ENCODE assay signal across 9 cellular contexts in the genomic region with DNA sequence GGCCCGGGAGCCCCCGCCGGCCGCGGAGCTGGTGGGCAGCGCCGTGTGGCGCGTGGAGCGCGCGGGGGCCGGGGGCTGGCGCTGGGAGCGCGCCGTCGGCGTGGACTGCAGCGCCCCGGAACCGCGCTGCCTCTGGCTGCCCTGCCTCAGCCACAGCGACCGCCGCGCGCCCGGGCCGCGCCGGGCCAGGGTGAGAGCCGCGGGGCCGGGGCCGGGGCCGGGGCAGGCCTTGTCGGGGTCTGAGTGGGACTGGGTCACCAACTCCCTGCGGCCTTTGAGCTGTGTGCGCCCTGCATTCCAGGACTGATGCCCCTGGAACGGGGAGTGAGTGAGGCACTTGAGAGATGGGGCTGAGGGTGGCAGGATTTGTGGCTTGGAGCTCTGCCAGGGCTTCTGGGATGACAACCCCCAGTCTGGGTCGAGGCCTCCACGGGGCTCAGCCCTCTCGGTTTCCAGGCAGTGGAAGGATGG. TPM values are rescaled to one million over a fixed set of nuclear protein-coding genes. Genes with fewer than 3 reads are reported as not detected.
DNase-seq lines count a peak whose midpoint lies in the region; ATAC-seq and FAIRE-seq lines count a peak whose summit lies in the region.
"Had no signal": no experiment of that assay in that cellular context is flagged by ENCODE, and none has a peak within 500 bp of the region (broad histone marks: within the 10 kb centered on the region; RNA-seq: fewer than 3 reads in every experiment).

No MANE protein-coding gene starts in this region.

- POLR2A ChIA-PET in naive thymus-derived CD8-positive, alpha-beta T cell (lab: Charles Lee), result no interaction called here

- H3K27ac ChIP-seq in rectal smooth muscle tissue (ENCODE audit: low read depth, low read length), result peak overlapping the region; percentile 69

- H3K27me3 Mint-ChIP-seq in naive thymus-derived CD8-positive, alpha-beta T cell, result peaks cover 26 to 72% (median 38%) of the 10 kb centered on the region in 5 donors

- peak overlapping the region; percentile 50 for H3K4me3 ChIP-seq in rectal smooth muscle tissue (ENCODE audit: low read length)

- no peak for ATAC-seq in GM18870 (IDR thresholded peaks at IDR 0.05; ENCODE audit: unreplicated experiment)
- no peak for ATAC-seq in naive thymus-derived CD8-positive, alpha-beta T cell

- DNase-seq in ELR (ENCODE audit: low read depth) (peak; percentile 62), RCC 7860 (ENCODE audit: low spot score) (peak; percentile 78), fibroblast of gingiva (ENCODE audit: low read depth) (peak; percentile 43), NCI-H187 treated with DMSO at 0.1 percent for 48 hours (lab: John Stamatoyannopoulos, UW) (no peak), CD1c-positive myeloid dendritic cell (ENCODE audit: extremely low spot score) (no peak)
- no peak for DNase-seq in naive thymus-derived CD8-positive, alpha-beta T cell

- no peak overlapping the region for H3K27ac Mint-ChIP-seq in naive thymus-derived CD8-positive, alpha-beta T cell

- FAIRE-seq in RCC 7860 (lab: Jason Lieb, UNC), result no peak

- H3K36me3 Mint-ChIP-seq in naive thymus-derived CD8-positive, alpha-beta T cell, result no peaks in the 10 kb centered on the region

- H3K9ac ChIP-seq in rectal smooth muscle tissue (ENCODE audit: low read length), result no peak overlapping the region

- H3K4me3 Mint-ChIP-seq in naive thymus-derived CD8-positive, alpha-beta T cell, result peak overlapping the region in 1 of 10 donors; percentile 23

- no peaks in the 10 kb centered on the region for H3K9me3 Mint-ChIP-seq in naive thymus-derived CD8-positive, alpha-beta T cell
- H3K9me3 Mint-ChIP-seq: T-helper 1 cell treated with Interleukin-12 subunit alpha and Interleukin-12 subunit beta and Interleukin-4 antibody, amounts not matched to agents 30 μg/mL and 1 μg/mL, for 36 hours had no signal

- peaks cover 3% of the 10 kb centered on the region for H3K27me3 ChIP-seq in rectal smooth muscle tissue (ENCODE audit: control insufficient read depth, insufficient read depth, low read length)

- H3K36me3 ChIP-seq in rectal smooth muscle tissue (ENCODE audit: control insufficient read depth, insufficient read depth, low read length), result peaks cover 8% of the 10 kb centered on the region

- H3K4me1 Mint-ChIP-seq in naive thymus-derived CD8-positive, alpha-beta T cell, result peaks cover 15 to 27% (median 18%) of the 10 kb centered on the region in 4 donors

- H3K4me1 ChIP-seq in rectal smooth muscle tissue (ENCODE audit: control insufficient read depth, insufficient read depth, low read length), result peaks cover 36% of the 10 kb centered on the region

RNA-seq across cellular contexts. Expression of gene ARHGAP23, which starts 25.7 kb away (rescaled TPM):
- total RNA-seq in naive thymus-derived CD8-positive, alpha-beta T cell, result not detected
- under 1 TPM in 1 of 3 donors, not detected in 2; 0.18 TPM for polyA plus RNA-seq in naive thymus-derived CD8-positive, alpha-beta T cell

Comparison
In these comparisons a context has a peak if more than half of its experiments do, and no peak if none do; other contexts are left out.
1. DNase-seq: peak in ELR (single experiment), RCC 7860 (single experiment) and fibroblast of gingiva (single experiment); none in NCI-H187 treated with DMSO at 0.1 percent for 48 hours (single experiment), CD1c-positive myeloid dendritic cell (single experiment) and naive thymus-derived CD8-positive, alpha-beta T cell (0 of 10).